In the genomic region with DNA sequence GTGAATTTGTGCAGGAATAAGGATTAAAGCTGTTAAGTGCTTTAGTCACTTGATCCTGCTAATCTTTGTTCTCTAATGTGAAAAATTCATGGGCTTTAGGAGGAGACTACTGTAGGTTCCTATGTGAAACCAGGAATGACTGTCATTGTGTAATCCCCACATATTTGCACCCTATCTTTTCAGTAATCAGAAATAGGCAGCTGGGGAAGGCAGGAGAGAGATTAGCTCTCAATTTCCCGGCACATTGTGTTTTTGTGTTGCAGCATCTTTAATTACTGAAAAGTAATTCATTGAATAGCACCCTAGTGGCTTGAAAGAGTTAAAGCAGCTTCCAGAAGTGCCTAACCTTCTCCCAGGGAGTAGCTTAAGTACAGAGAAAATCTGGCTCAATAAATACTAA, we compare ENCODE assay signal across 1 cellular context.
TF ChIP-seq lines count a peak whose summit lies in the region.

No MANE protein-coding gene starts in this region.

TF ChIP-seq in WTC11, 78 proteins besides CTCF, POLR2A, EP300 and RAD21 (continued from another document):
- TF ChIP-seq, protein P1, sequence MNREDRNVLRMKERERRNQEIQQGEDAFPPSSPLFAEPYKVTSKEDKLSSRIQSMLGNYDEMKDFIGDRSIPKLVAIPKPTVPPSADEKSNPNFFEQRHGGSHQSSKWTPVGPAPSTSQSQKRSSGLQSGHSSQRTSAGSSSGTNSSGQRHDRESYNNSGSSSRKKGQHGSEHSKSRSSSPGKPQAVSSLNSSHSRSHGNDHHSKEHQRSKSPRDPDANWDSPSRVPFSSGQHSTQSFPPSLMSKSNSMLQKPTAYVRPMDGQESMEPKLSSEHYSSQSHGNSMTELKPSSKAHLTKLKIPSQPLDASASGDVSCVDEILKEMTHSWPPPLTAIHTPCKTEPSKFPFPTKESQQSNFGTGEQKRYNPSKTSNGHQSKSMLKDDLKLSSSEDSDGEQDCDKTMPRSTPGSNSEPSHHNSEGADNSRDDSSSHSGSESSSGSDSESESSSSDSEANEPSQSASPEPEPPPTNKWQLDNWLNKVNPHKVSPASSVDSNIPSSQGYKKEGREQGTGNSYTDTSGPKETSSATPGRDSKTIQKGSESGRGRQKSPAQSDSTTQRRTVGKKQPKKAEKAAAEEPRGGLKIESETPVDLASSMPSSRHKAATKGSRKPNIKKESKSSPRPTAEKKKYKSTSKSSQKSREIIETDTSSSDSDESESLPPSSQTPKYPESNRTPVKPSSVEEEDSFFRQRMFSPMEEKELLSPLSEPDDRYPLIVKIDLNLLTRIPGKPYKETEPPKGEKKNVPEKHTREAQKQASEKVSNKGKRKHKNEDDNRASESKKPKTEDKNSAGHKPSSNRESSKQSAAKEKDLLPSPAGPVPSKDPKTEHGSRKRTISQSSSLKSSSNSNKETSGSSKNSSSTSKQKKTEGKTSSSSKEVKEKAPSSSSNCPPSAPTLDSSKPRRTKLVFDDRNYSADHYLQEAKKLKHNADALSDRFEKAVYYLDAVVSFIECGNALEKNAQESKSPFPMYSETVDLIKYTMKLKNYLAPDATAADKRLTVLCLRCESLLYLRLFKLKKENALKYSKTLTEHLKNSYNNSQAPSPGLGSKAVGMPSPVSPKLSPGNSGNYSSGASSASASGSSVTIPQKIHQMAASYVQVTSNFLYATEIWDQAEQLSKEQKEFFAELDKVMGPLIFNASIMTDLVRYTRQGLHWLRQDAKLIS (CRISPR knock-in tag; IDR thresholded peaks at IDR 0.05; ENCODE audit: borderline replicate concordance), result no peak
- no peak for TF ChIP-seq ZNF232 (CRISPR knock-in tag; IDR thresholded peaks at IDR 0.05)
- no peak for TF ChIP-seq NR3C1 (CRISPR knock-in tag; conservative IDR thresholded peaks at IDR 0.05; ENCODE audit: low read depth)
- TF ChIP-seq, protein P2, sequence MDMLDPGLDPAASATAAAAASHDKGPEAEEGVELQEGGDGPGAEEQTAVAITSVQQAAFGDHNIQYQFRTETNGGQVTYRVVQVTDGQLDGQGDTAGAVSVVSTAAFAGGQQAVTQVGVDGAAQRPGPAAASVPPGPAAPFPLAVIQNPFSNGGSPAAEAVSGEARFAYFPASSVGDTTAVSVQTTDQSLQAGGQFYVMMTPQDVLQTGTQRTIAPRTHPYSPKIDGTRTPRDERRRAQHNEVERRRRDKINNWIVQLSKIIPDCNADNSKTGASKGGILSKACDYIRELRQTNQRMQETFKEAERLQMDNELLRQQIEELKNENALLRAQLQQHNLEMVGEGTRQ (CRISPR knock-in tag; IDR thresholded peaks at IDR 0.05), result no peak
- TF ChIP-seq, protein P3, sequence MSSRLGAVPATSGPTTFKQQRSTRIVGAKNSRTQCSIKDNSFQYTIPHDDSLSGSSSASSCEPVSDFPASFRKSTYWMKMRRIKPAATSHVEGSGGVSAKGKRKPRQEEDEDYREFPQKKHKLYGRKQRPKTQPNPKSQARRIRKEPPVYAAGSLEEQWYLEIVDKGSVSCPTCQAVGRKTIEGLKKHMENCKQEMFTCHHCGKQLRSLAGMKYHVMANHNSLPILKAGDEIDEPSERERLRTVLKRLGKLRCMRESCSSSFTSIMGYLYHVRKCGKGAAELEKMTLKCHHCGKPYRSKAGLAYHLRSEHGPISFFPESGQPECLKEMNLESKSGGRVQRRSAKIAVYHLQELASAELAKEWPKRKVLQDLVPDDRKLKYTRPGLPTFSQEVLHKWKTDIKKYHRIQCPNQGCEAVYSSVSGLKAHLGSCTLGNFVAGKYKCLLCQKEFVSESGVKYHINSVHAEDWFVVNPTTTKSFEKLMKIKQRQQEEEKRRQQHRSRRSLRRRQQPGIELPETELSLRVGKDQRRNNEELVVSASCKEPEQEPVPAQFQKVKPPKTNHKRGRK (CRISPR knock-in tag; IDR thresholded peaks at IDR 0.05; ENCODE audit: borderline replicate concordance), result no peak
